2 cellular contexts compared by ENCODE assay signal in genomic region chr16:70226024-70226423, GRCh38.
A peak's percentile ranks its signal among the peaks of the same experiment; 100 is the strongest.
TF ChIP-seq lines count a peak whose summit lies in the region.

No MANE protein-coding gene starts in this region.

TF ChIP-seq in HEK293, 187 proteins besides CTCF, POLR2A, EP300 and RAD21:
- peak; percentile 53; the same call in 1 of the 2 replicates for TF ChIP-seq ZNF664 (tag by site-specific recombination; IDR thresholded peaks at IDR 0.05)
TF ChIP-seq in HEK293: peak in this region for 1; not testable (repeated sequence) for 186.

TF ChIP-seq in liver, 16 proteins besides CTCF, POLR2A, EP300 and RAD21:
- TF ChIP-seq HNF4A (conservative IDR thresholded peaks at IDR 0.05) (peak; percentile 66 to 68), RXRA (IDR thresholded peaks at IDR 0.05) (peak; percentile 52 to 57)
